Comparison of ENCODE assay signal across 8 cellular contexts in genomic region chr6:136548582-136549330, GRCh38. TPM values are rescaled to one million over a fixed set of nuclear protein-coding genes. Genes with fewer than 3 reads are reported as not detected.
DNase-seq lines count a peak whose midpoint lies in the region; ATAC-seq and TF ChIP-seq lines count a peak whose summit lies in the region.

No MANE protein-coding gene starts in this region.

- H3K27ac Mint-ChIP-seq in H9 (peak overlapping the region in 1 of 3 experiments; percentile 4; a peak in 1 of 7 replicates), progenitor cell of endocrine pancreas (peak overlapping the region; percentile 94)
- no peak overlapping the region for H3K27ac Mint-ChIP-seq in activated CD8-positive, alpha-beta T cell treated with anti-CD3 and anti-CD28 coated beads for 36 hours

- peak overlapping the region; percentile 60 for H3K4me3 ChIP-seq in iPS-18a (ENCODE audit: low read length)

- peaks cover 47 to 51% of the 10 kb centered on the region in 2 experiments for H3K4me1 Mint-ChIP-seq in H9
- peaks cover 5% of the 10 kb centered on the region for H3K4me1 Mint-ChIP-seq in activated CD8-positive, alpha-beta T cell treated with anti-CD3 and anti-CD28 coated beads for 36 hours (ENCODE audit: low read depth)
- H3K4me1 Mint-ChIP-seq in progenitor cell of endocrine pancreas (ENCODE audit: low read depth) = peaks cover 65% of the 10 kb centered on the region

- H3K27ac ChIP-seq in H9 (ENCODE audit: insufficient read length, low read depth, low read length) (no peak overlapping the region), iPS-18a (ENCODE audit: low read length) (no peak overlapping the region)

- H3K79me1 ChIP-seq in H9 (ENCODE audit: insufficient read depth, low read depth, low read length, poor library complexity, severe bottlenecking) = peaks cover 3% of the 10 kb centered on the region

- no peak overlapping the region for H3K4ac ChIP-seq in H9 (ENCODE audit: low read depth, low read length)

- H3K36me3 ChIP-seq in iPS-18a (ENCODE audit: control insufficient read depth, low read depth, low read length) = no peaks in the 10 kb centered on the region

- intact Hi-C loops in activated CD8-positive, alpha-beta T cell treated with anti-CD3 and anti-CD28 coated beads for 36 hours (cut with micrococcal nuclease) = loop anchor here (10.0 kb wide), 1 partner anchor 174 kb away; no protein-coding TSS in a partner anchor

- no peak overlapping the region for H2AFZ ChIP-seq in H9 (ENCODE audit: low read length)

- no CpG with 5 or more reads among the region's 14 CpGs for WGBS in H9 (ENCODE audit: extremely low coverage, insufficient read length, low lambda C conversion rate)

- no peak overlapping the region for H3K18ac ChIP-seq in H9 (ENCODE audit: insufficient read length, low read depth, low read length)

- ATAC-seq in activated CD8-positive, alpha-beta T cell treated with anti-CD3 and anti-CD28 coated beads for 36 hours = no peak
- ATAC-seq in GM21526 (IDR thresholded peaks at IDR 0.05; ENCODE audit: low FRiP score, unreplicated experiment) (no peak), HG02571 (IDR thresholded peaks at IDR 0.05; ENCODE audit: unreplicated experiment) (no peak), GM21529 (IDR thresholded peaks at IDR 0.05; ENCODE audit: unreplicated experiment) (no peak)

- no peak overlapping the region for H3K23ac ChIP-seq in H9 (ENCODE audit: insufficient read length, low read depth, low read length)

- H3K4me1 ChIP-seq in H9 (ENCODE audit: insufficient read depth, low read length) (peaks cover 8% of the 10 kb centered on the region; the same call in 1 of the 2 replicates), iPS-18a (ENCODE audit: control insufficient read depth, low read depth, low read length) (peaks cover 30% of the 10 kb centered on the region)

- peaks cover 14% of the 10 kb centered on the region for H3K23me2 ChIP-seq in H9 (ENCODE audit: insufficient read length, low read depth, low read length, poor library complexity, severe bottlenecking)

- H2BK15ac ChIP-seq in H9 (ENCODE audit: low read depth, low read length) = no peak overlapping the region

- no peak overlapping the region for H2BK120ac ChIP-seq in H9 (ENCODE audit: low read depth, low read length, poor library complexity, severe bottlenecking)

- peaks cover 12% of the 10 kb centered on the region; the same call in 1 of the 2 replicates for H3K79me2 ChIP-seq in H9 (ENCODE audit: insufficient read depth, low read length)

- peaks cover 2% of the 10 kb centered on the region for H4K20me1 ChIP-seq in H9 (ENCODE audit: control insufficient read depth, insufficient read depth, insufficient read length)

- peak overlapping the region; percentile 92 for H3K4me2 ChIP-seq in H9 (ENCODE audit: insufficient read depth, insufficient read length, low read length)

- H2BK5ac ChIP-seq in H9 (ENCODE audit: insufficient read length, low read length) = no peak overlapping the region

- H4K8ac ChIP-seq in H9 (replicated peaks; ENCODE audit: insufficient read length, low read depth, low read length) = no peak overlapping the region

- H3K56ac ChIP-seq in H9 (ENCODE audit: insufficient read length, low read depth, low read length) = no peak overlapping the region

- no peaks in the 10 kb centered on the region; the same call in 1 of the 2 replicates for H3K27me3 ChIP-seq in H9 (ENCODE audit: insufficient read depth, low read length)
- H3K27me3 ChIP-seq in iPS-18a (ENCODE audit: control insufficient read depth, insufficient read depth, low read length) = peaks cover 47% of the 10 kb centered on the region

- CTCF ChIA-PET in activated CD8-positive, alpha-beta T cell treated with anti-CD3 and anti-CD28 coated beads for 36 hours (lab: Charles Lee) = interaction anchor here (1.2 to 1.6 kb wide), 2 partner anchors 13 to 231 kb away, joined by 3 to 5 read pairs; no protein-coding TSS in a partner anchor

- no peak overlapping the region for H3K14ac ChIP-seq in H9 (ENCODE audit: insufficient read depth, low read length)

- H3K9me3 ChIP-seq in H9 (ENCODE audit: control insufficient read depth, low read depth, low read length) = no peaks in the 10 kb centered on the region
- no peaks in the 10 kb centered on the region for H3K9me3 ChIP-seq in iPS-18a (ENCODE audit: control insufficient read depth, low read depth, low read length)

- H3K4me3 Mint-ChIP-seq in H9 = peak overlapping the region; percentile 85 to 95
- peak overlapping the region; percentile 61 for H3K4me3 Mint-ChIP-seq in activated CD8-positive, alpha-beta T cell treated with anti-CD3 and anti-CD28 coated beads for 36 hours
- peak overlapping the region; percentile 87 for H3K4me3 Mint-ChIP-seq in progenitor cell of endocrine pancreas (ENCODE audit: low read depth)

- no peak overlapping the region for H2BK12ac ChIP-seq in H9 (ENCODE audit: insufficient read length, low read depth, low read length)

- POLR2A ChIA-PET in activated CD8-positive, alpha-beta T cell treated with anti-CD3 and anti-CD28 coated beads for 36 hours (lab: Charles Lee) = interaction anchor here (0.8 kb wide), 1 partner anchor 191 kb away, joined by 4 read pairs; no protein-coding TSS in a partner anchor

- H3K9me3 Mint-ChIP-seq in H9 (no peaks in the 10 kb centered on the region), progenitor cell of endocrine pancreas (ENCODE audit: low read depth) (peaks cover 3% of the 10 kb centered on the region)
- H3K9me3 Mint-ChIP-seq in activated CD8-positive, alpha-beta T cell treated with anti-CD3 and anti-CD28 coated beads for 36 hours = no peaks in the 10 kb centered on the region

- no peak for DNase-seq in H9
- no peak for DNase-seq in activated CD8-positive, alpha-beta T cell treated with anti-CD3 and anti-CD28 coated beads for 36 hours
- no peak for DNase-seq in progenitor cell of endocrine pancreas (ENCODE audit: low spot score, unreplicated experiment)
- no peak for DNase-seq in dedifferentiated amniotic fluid mesenchymal stem cell (ENCODE audit: extremely low spot score)

- H2AK5ac ChIP-seq in H9 (ENCODE audit: insufficient read length, low read length) = no peak overlapping the region

- peak overlapping the region; percentile 62 for H3K9ac ChIP-seq in H9 (ENCODE audit: extremely low read depth, insufficient read length, low read length)
- peak overlapping the region; percentile 65 for H3K9ac ChIP-seq in iPS-18a (ENCODE audit: low read length)

- no peak overlapping the region for H4K5ac ChIP-seq in H9 (ENCODE audit: insufficient read length, low read depth, low read length)

- H3K27me3 Mint-ChIP-seq in H9 (ENCODE audit: low read depth) (peaks cover 32% of the 10 kb centered on the region), progenitor cell of endocrine pancreas (peaks cover under 1% of the 10 kb centered on the region)
- H3K27me3 Mint-ChIP-seq in activated CD8-positive, alpha-beta T cell treated with anti-CD3 and anti-CD28 coated beads for 36 hours = peaks cover 39% of the 10 kb centered on the region

- H3K36me3 Mint-ChIP-seq in H9 (ENCODE audit: insufficient read depth in 1 of 3, low read depth in 3 of 3) (peaks cover 0 to 2% (median 0%) of the 10 kb centered on the region in 3 experiments; a peak in 1 of 7 replicates), progenitor cell of endocrine pancreas (ENCODE audit: insufficient read depth) (peaks cover 9% of the 10 kb centered on the region)
- H3K36me3 Mint-ChIP-seq in activated CD8-positive, alpha-beta T cell treated with anti-CD3 and anti-CD28 coated beads for 36 hours (ENCODE audit: low read depth) = no peaks in the 10 kb centered on the region

- TF ChIP-seq CTCF in H9 (conservative IDR thresholded peaks at IDR 0.05) (no peak), progenitor cell of endocrine pancreas (IDR thresholded peaks at IDR 0.05; ENCODE audit: unreplicated experiment) (no peak)
- no peak for TF ChIP-seq CTCF in activated CD8-positive, alpha-beta T cell treated with anti-CD3 and anti-CD28 coated beads for 36 hours (IDR thresholded peaks at IDR 0.05)

- no peak overlapping the region for H4K91ac ChIP-seq in H9 (ENCODE audit: insufficient read length, low read depth, low read length)

- no peak overlapping the region for H2BK20ac ChIP-seq in H9 (ENCODE audit: low read depth, low read length, poor library complexity, severe bottlenecking)

- H3T11ph ChIP-seq in H9 (ENCODE audit: low read length) = no peak overlapping the region

RNA-seq across cellular contexts. Expression of gene MAP7, which starts 1.5 kb away (rescaled TPM):
- total RNA-seq in H9 (2021) (50.2 and 51.1 TPM in 2 replicates), progenitor cell of endocrine pancreas (90.3 and 101 TPM in 2 replicates)
- total RNA-seq in activated CD8-positive, alpha-beta T cell treated with anti-CD3 and anti-CD28 coated beads for 36 hours = under 1 TPM; 0.47 to 0.67 TPM

Comparison
In these comparisons a context has a peak if more than half of its experiments do, and no peak if none do; other contexts are left out.
1. RNA of gene MAP7, which starts 1.5 kb away (total RNA-seq): 90.3 to 101 TPM in progenitor cell of endocrine pancreas and 50.2 to 51.1 TPM in H9; 0.47 to 0.67 TPM in activated CD8-positive, alpha-beta T cell treated with anti-CD3 and anti-CD28 coated beads for 36 hours; every median in the first group is over 10 times any median in the second.
2. Peak in every context shown above with its lines, with median percentiles within 50 percentile points of each other: H3K4me3 Mint-ChIP-seq.